Comparison of ENCODE assay signal across 15 cellular contexts in genomic region chr19:19343016-19343362, GRCh38. TPM values are rescaled to one million over a fixed set of nuclear protein-coding genes. Genes with fewer than 3 reads are reported as not detected.
DNase-seq lines count a peak whose midpoint lies in the region; ATAC-seq, FAIRE-seq and TF ChIP-seq lines count a peak whose summit lies in the region.
"Had no signal": no experiment of that assay in that cellular context is flagged by ENCODE, and none has a peak within 500 bp of the region (broad histone marks: within the 10 kb centered on the region; RNA-seq: fewer than 3 reads in every experiment).

No MANE protein-coding gene starts in this region.

- no peak overlapping the region for H3K14ac ChIP-seq in IMR-90 (replicated peaks; ENCODE audit: low read depth, low read length)

- H3K27ac Mint-ChIP-seq in neural crest cell (ENCODE audit: unreplicated experiment): peak overlapping the region; percentile 35
- H3K27ac Mint-ChIP-seq: IgD-negative memory B cell had no signal

- ATAC-seq in SK-N-SH treated with all-trans-retinoic acid at 6 μM for 48 hours: no peak
- no peak for ATAC-seq in IMR-90 (ENCODE audit: low read depth)

- H3K4me1 Mint-ChIP-seq in neural crest cell: no peaks in the 10 kb centered on the region
- H3K4me1 Mint-ChIP-seq: CD8-positive, alpha-beta memory T cell; IgD-negative memory B cell had no signal

- no peak overlapping the region for H2AK5ac ChIP-seq in IMR-90 (ENCODE audit: low read depth, low read length)

- no peak overlapping the region for H3K4ac ChIP-seq in IMR-90 (ENCODE audit: low read depth, low read length)

- H3K56ac ChIP-seq in IMR-90 (ENCODE audit: extremely low read depth, insufficient read depth, low read length): no peak overlapping the region

- H4K91ac ChIP-seq in IMR-90 (ENCODE audit: insufficient read depth, low read depth, low read length): no peak overlapping the region

- H3K9me2 ChIP-seq in SK-N-SH: no peaks in the 10 kb centered on the region

- no peaks in the 10 kb centered on the region for H4K20me1 ChIP-seq in SK-N-SH (ENCODE audit: insufficient read depth)
- H4K20me1 ChIP-seq in IMR-90 (ENCODE audit: insufficient read depth, low read length): peaks cover 17% of the 10 kb centered on the region

- TF ChIP-seq CTCF in SK-N-SH (IDR thresholded peaks at IDR 0.05) (peak; percentile 21; the same call in 1 of the 2 replicates), IMR-90 (conservative IDR thresholded peaks at IDR 0.05; ENCODE audit: low read depth, low read length) (no peak), VCaP (conservative IDR thresholded peaks at IDR 0.05) (peak; percentile 37), neural crest cell (conservative IDR thresholded peaks at IDR 0.05) (no peak)

- no peak overlapping the region for H3K9ac ChIP-seq in SK-N-SH
- no peak overlapping the region for H3K9ac ChIP-seq in IMR-90 (ENCODE audit: low read depth, low read length)
- H3K9ac ChIP-seq: BLaER1 had no signal

- no peak overlapping the region for H2BK20ac ChIP-seq in IMR-90 (ENCODE audit: low read depth, low read length)

- CTCF ChIA-PET in SK-N-SH (lab: Yijun Ruan, JAX): interaction anchor here (0.7 to 3.7 kb wide), 46 partner anchors 10 to 282 kb away, joined by 3 to 55 read pairs (median 5); partner anchors contain the start of genes BORCS8, MAU2, MEF2B and NR2C2AP
- CTCF ChIA-PET in IMR-90 (lab: Yijun Ruan, JAX): interaction anchor here (0.6 to 1.2 kb wide), 4 partner anchors 9 to 164 kb away, joined by 3 to 5 read pairs (median 4); no protein-coding TSS in a partner anchor

- dilution Hi-C loops in IMR-90 (cut with HindIII; ENCODE audit: low sequenced_read_pairs, unreplicated experiment): no loop called here

- H4K5ac ChIP-seq in IMR-90 (ENCODE audit: low read depth, low read length): no peak overlapping the region

- no peaks in the 10 kb centered on the region for H3K4me1 ChIP-seq in SK-N-SH (ENCODE audit: control insufficient read depth in 1 of 2, insufficient read depth in 2 of 2, low read depth in 1 of 2, low read length in 1 of 2)
- no peaks in the 10 kb centered on the region for H3K4me1 ChIP-seq in IMR-90 (ENCODE audit: control insufficient read depth, insufficient read depth, low read length)
- H3K4me1 ChIP-seq: BLaER1 had no signal

- no peak overlapping the region for H3K23ac ChIP-seq in IMR-90 (ENCODE audit: low read depth, low read length)

- H2BK120ac ChIP-seq in IMR-90 (ENCODE audit: low read depth, low read length): no peak overlapping the region

- no peaks in the 10 kb centered on the region for H3K27me3 Mint-ChIP-seq in neural crest cell (ENCODE audit: low read depth)
- H3K27me3 Mint-ChIP-seq: CD8-positive, alpha-beta memory T cell; IgD-negative memory B cell had no signal

- no peak for TF ChIP-seq EP300 in SK-N-SH (IDR thresholded peaks at IDR 0.05; ENCODE audit: borderline replicate concordance in 1 of 2, low read depth in 1 of 2, low read length in 1 of 2)

- no peak overlapping the region for H2BK15ac ChIP-seq in IMR-90 (ENCODE audit: low read depth, low read length)

- H3K36me3 Mint-ChIP-seq in neural crest cell (ENCODE audit: low read depth): peaks cover 13% of the 10 kb centered on the region

- H3K9me3 ChIP-seq in SK-N-SH (no peaks in the 10 kb centered on the region), IMR-90 (ENCODE audit: control insufficient read depth, insufficient read depth, low read length) (no peaks in the 10 kb centered on the region)
- H3K9me3 ChIP-seq: BLaER1 had no signal

- POLR2A ChIA-PET in SK-N-SH (lab: Yijun Ruan, JAX) (interaction anchor here (1.0 kb wide), 1 partner anchor 10 kb away, joined by 6 read pairs; no protein-coding TSS in a partner anchor), IMR-90 (lab: Charles Lee; ENCODE audit: unreplicated experiment) (no interaction called here)

- no peaks in the 10 kb centered on the region for H3K9me1 ChIP-seq in IMR-90 (ENCODE audit: insufficient read depth, low read length)

- no peak overlapping the region for H2AK9ac ChIP-seq in IMR-90 (replicated peaks; ENCODE audit: low read depth, low read length, poor library complexity)

- no peaks in the 10 kb centered on the region for H3K27me3 ChIP-seq in SK-N-SH (ENCODE audit: insufficient read depth)
- H3K27me3 ChIP-seq in IMR-90 (ENCODE audit: control insufficient read depth, insufficient read depth, low read length): no peaks in the 10 kb centered on the region
- H3K27me3 ChIP-seq: BLaER1 had no signal

- no peak for FAIRE-seq in GM19239 (lab: Jason Lieb, UNC)
- FAIRE-seq: D721Med, H54 had no signal

- no peak overlapping the region for H4K8ac ChIP-seq in IMR-90 (ENCODE audit: low read depth in 2 of 2, low read length in 2 of 2)

- no peak overlapping the region for H2BK5ac ChIP-seq in IMR-90 (ENCODE audit: low read depth, low read length, poor library complexity, severe bottlenecking)

- BruUV-seq in IMR-90 (replicated peaks; lab: Mats Ljungman, UMichigan): no TSS peak

- no peak overlapping the region for H3K18ac ChIP-seq in IMR-90 (ENCODE audit: low read depth, low read length)

- in situ Hi-C loops in IMR-90 (cut with MboI; ENCODE audit: low sequenced_read_pairs): no loop called here

- TF ChIP-seq POLR2A in IMR-90 (IDR thresholded peaks at IDR 0.05; ENCODE audit: low read depth, low read length): no peak

- no peak for DNase-seq in SK-N-SH
- no peak for DNase-seq in IMR-90
- no peak for DNase-seq in neural crest cell (ENCODE audit: low read depth, low spot score)
- DNase-seq in activated gamma-delta T cell (lab: John Stamatoyannopoulos, UW): no peak
- no peak for DNase-seq in retina
- DNase-seq in GM19239 (ENCODE audit: insufficient read length, low spot score): no peak
- DNase-seq: CD8-positive, alpha-beta memory T cell; NCI-H1436 had no signal

- no peak for TF ChIP-seq RAD21 in SK-N-SH (IDR thresholded peaks at IDR 0.05; ENCODE audit: low read length)
- no peak for TF ChIP-seq RAD21 in IMR-90 (IDR thresholded peaks at IDR 0.05; ENCODE audit: low read length)

- intact Hi-C loops in IMR-90 (cut with micrococcal nuclease): no loop called here

- H3K4me3 ChIP-seq in SK-N-SH (ENCODE audit: low read depth in 2 of 2, low read length in 1 of 2) (peak overlapping the region in 1 of 2 experiments; percentile 44; a peak in 1 of 4 replicates), IMR-90 (ENCODE audit: insufficient read depth, low read depth, low read length) (no peak overlapping the region)
- H3K4me3 ChIP-seq: BLaER1, SK-N-MC had no signal

- peaks cover 0 to 12% of the 10 kb centered on the region in 2 experiments; a peak in 2 of 4 replicates for H3K79me1 ChIP-seq in IMR-90 (ENCODE audit: low read depth in 1 of 2, low read length in 2 of 2)

- H3K36me3 ChIP-seq in SK-N-SH (replicated peaks in 1 of 2; ENCODE audit: control insufficient read depth in 1 of 2, insufficient read depth in 2 of 2, low read length in 1 of 2) (peaks cover 25 to 69% of the 10 kb centered on the region in 2 experiments), IMR-90 (ENCODE audit: control insufficient read depth, insufficient read depth, low read length) (peaks cover 80% of the 10 kb centered on the region)

- H3K79me2 ChIP-seq in SK-N-SH (ENCODE audit: insufficient read depth): no peaks in the 10 kb centered on the region

- H3K9me3 Mint-ChIP-seq in neural crest cell: no peaks in the 10 kb centered on the region
- H3K9me3 Mint-ChIP-seq: CD8-positive, alpha-beta memory T cell; IgD-negative memory B cell had no signal

- H3K27ac ChIP-seq in SK-N-SH (ENCODE audit: low read depth in 2 of 2, low read length in 1 of 2): no peak overlapping the region
- no peak overlapping the region for H3K27ac ChIP-seq in IMR-90 (ENCODE audit: insufficient read depth, low read length)
- no peak overlapping the region for H3K27ac ChIP-seq in VCaP
- H3K27ac ChIP-seq: BLaER1, SK-N-MC had no signal

- no peak overlapping the region for H2AFZ ChIP-seq in SK-N-SH (ENCODE audit: low read depth)
- peak overlapping the region; percentile 28 for H2AFZ ChIP-seq in IMR-90 (replicated peaks; ENCODE audit: low read length, poor library complexity)

- H3K4me2 ChIP-seq in SK-N-SH: no peak overlapping the region
- H3K4me2 ChIP-seq in IMR-90 (ENCODE audit: low read depth, low read length): no peak overlapping the region
- H3K4me2 ChIP-seq: BLaER1 had no signal

- no peaks in the 10 kb centered on the region for H3F3A ChIP-seq in SK-N-SH (replicated peaks; ENCODE audit: insufficient read depth)

- WGBS in SK-N-SH (ENCODE audit: low lambda C conversion rate): 60% methylated on average over 3 of the region's 7 CpGs
- WGBS in IMR-90 (ENCODE audit: extremely low coverage in 2 of 2, insufficient read length in 1 of 2), 2 experiments: 34% methylated on average over 3 of the region's 7 CpGs; no CpG with 5 or more reads in 1 of the 2 experiments

- H3K4me3 Mint-ChIP-seq in neural crest cell: no peak overlapping the region
- H3K4me3 Mint-ChIP-seq: CD8-positive, alpha-beta memory T cell; IgD-negative memory B cell had no signal

TF ChIP-seq in SK-N-SH, 30 proteins besides CTCF, POLR2A, EP300 and RAD21 (continues in another document):
- TF ChIP-seq MXI1 (IDR thresholded peaks at IDR 0.05; ENCODE audit: low read depth, low read length) (no peak), GABPA (IDR thresholded peaks at IDR 0.05; ENCODE audit: low read depth) (no peak)

TF ChIP-seq in SK-N-SH treated with all-trans-retinoic acid at 6 μM for 48 hours, 23 proteins besides CTCF, POLR2A, EP300 and RAD21:
- TF ChIP-seq ZNF565 (CRISPR knock-in tag; conservative IDR thresholded peaks at IDR 0.05; ENCODE audit: low read depth) (no peak), PPARA (CRISPR knock-in tag; IDR thresholded peaks at IDR 0.05; ENCODE audit: borderline replicate concordance) (no peak), OSR1 (CRISPR knock-in tag; IDR thresholded peaks at IDR 0.05) (no peak)

TF ChIP-seq in IMR-90, 13 proteins besides CTCF, POLR2A, EP300 and RAD21 (continues in another document):
- TF ChIP-seq MAZ (IDR thresholded peaks at IDR 0.05; ENCODE audit: borderline replicate concordance, low read depth, low read length): no peak
- TF ChIP-seq MXI1 (IDR thresholded peaks at IDR 0.05; ENCODE audit: borderline replicate concordance, low read depth, low read length): no peak
- TF ChIP-seq NFE2L2 (IDR thresholded peaks at IDR 0.05; ENCODE audit: low read depth, low read length): no peak

RNA-seq across cellular contexts. Expression of gene MAU2, which starts 22.4 kb away (rescaled TPM):
- polyA plus RNA-seq in SK-N-SH (2012; rRNA removed): 17.6 and 19.4 TPM in 2 replicates
- polyA plus RNA-seq in SK-N-SH (2012; cell fraction: cytosol; rRNA removed): 7.0 and 10.5 TPM in 2 replicates
- polyA plus RNA-seq in SK-N-SH (2012; cell fraction: nucleus; rRNA removed): 64.3 and 65.8 TPM in 2 replicates
- 21.7 and 24.6 TPM in 2 replicates for total RNA-seq in IMR-90 (2012; rRNA removed)
- 31.1 and 35.5 TPM in 2 replicates for polyA plus RNA-seq in IMR-90 (2012; rRNA removed)
- polyA plus RNA-seq in IMR-90 (2012; cell fraction: cytosol; rRNA removed): 16.9 and 22.3 TPM in 2 replicates
- polyA plus RNA-seq in IMR-90 (2012; cell fraction: nucleus; rRNA removed; ENCODE audit: low replicate concordance): 69.1 and 140 TPM in 2 replicates
- total RNA-seq in neural crest cell: 68.8 and 70.8 TPM in 2 replicates

RNA-seq across cellular contexts. Expression of gene SUGP1, which starts 22.7 kb away (rescaled TPM):
- polyA plus RNA-seq in SK-N-SH (2012; rRNA removed): 35.1 and 43.2 TPM in 2 replicates
- 25.3 and 28.0 TPM in 2 replicates for polyA plus RNA-seq in SK-N-SH (2012; cell fraction: cytosol; rRNA removed)
- polyA plus RNA-seq in SK-N-SH (2012; cell fraction: nucleus; rRNA removed): 97.2 and 105 TPM in 2 replicates
- 35.8 and 38.3 TPM in 2 replicates for total RNA-seq in IMR-90 (2012; rRNA removed)
- polyA plus RNA-seq in IMR-90 (2012; rRNA removed): 33.2 and 38.6 TPM in 2 replicates
- polyA plus RNA-seq in IMR-90 (2012; cell fraction: cytosol; rRNA removed): 38.4 and 43.2 TPM in 2 replicates
- polyA plus RNA-seq in IMR-90 (2012; cell fraction: nucleus; rRNA removed; ENCODE audit: low replicate concordance): 120 and 147 TPM in 2 replicates
- 89.9 and 101 TPM in 2 replicates for total RNA-seq in neural crest cell

Comparison
In these comparisons a context has a peak if more than half of its experiments do, and no peak if none do; other contexts are left out.
1. CTCF ChIP-seq: peak in SK-N-SH (single experiment) and VCaP (single experiment); none in IMR-90 (single experiment) and neural crest cell (single experiment).